8 cellular contexts compared by ENCODE assay signal in the genomic region with DNA sequence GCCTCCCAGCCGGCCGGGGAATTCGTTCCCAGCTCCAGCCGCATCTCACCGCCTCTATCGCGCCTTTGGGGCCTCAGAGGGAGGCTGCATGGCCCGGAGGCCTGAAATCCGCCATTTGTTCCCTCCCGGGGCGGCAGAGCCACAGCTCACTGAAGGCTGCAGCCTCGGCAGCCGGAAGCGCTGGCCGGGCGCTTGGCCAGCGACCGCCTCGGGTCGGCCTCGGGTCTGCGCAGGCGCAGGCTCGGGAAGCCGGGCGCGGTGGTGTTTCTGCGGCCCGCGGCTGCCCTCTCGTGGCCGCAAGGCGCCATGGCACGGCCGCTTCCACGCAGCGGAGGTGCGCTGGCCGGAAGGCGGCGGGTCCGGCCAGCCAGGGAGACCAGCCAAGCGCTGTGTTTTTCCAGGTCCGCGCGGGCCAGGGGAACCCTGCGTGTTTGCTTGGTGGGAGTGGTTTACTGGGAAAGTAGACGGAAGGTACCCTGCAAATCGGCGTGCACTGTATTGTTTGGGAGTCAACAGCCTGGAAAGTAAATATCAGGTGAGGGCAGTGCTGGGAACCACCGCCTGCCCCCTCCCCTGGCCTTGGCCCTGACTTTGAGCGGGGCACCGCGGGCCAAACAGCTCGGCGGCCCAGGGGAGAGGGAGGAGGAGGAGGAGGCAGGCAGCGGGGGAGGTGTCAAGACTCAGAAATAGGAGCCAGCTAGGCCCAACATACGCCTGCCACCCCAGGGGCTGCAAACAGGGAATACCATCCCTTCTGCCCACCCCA. TPM values are rescaled to one million over a fixed set of nuclear protein-coding genes. Genes with fewer than 3 reads are reported as not detected.
DNase-seq lines count a peak whose midpoint lies in the region; ATAC-seq and TF ChIP-seq lines count a peak whose summit lies in the region.

No MANE protein-coding gene starts in this region.

- no peaks in the 10 kb centered on the region for H3K9me3 ChIP-seq in H9 (ENCODE audit: control insufficient read depth, low read depth, low read length)

- peaks cover 9% of the 10 kb centered on the region for H3K23me2 ChIP-seq in H9 (ENCODE audit: insufficient read length, low read depth, low read length, poor library complexity, severe bottlenecking)

- peak overlapping the region; percentile 65 for H3K4me2 ChIP-seq in H9 (ENCODE audit: insufficient read depth, insufficient read length, low read length)

- no peak overlapping the region for H3K23ac ChIP-seq in H9 (ENCODE audit: insufficient read length, low read depth, low read length)

- ATAC-seq in omental fat pad (ENCODE audit: low FRiP score) = peak; percentile 81

- H3K14ac ChIP-seq in H9 (ENCODE audit: insufficient read depth, low read length) = peak overlapping the region; percentile 96

- no peaks in the 10 kb centered on the region for H4K20me1 ChIP-seq in H9 (ENCODE audit: control insufficient read depth, insufficient read depth, insufficient read length)

- WGBS in H9 (ENCODE audit: extremely low coverage, insufficient read length, low lambda C conversion rate) = no CpG with 5 or more reads among the region's 58 CpGs

- peak overlapping the region; percentile 17 for H3K9ac ChIP-seq in H9 (ENCODE audit: extremely low read depth, insufficient read length, low read length)

- H3K79me2 ChIP-seq in H9 (ENCODE audit: insufficient read depth, low read length) = no peaks in the 10 kb centered on the region

- peaks cover 78% of the 10 kb centered on the region for H3K27me3 Mint-ChIP-seq in H9 (ENCODE audit: low read depth)

- no peaks in the 10 kb centered on the region for H3K4me1 ChIP-seq in H9 (ENCODE audit: insufficient read depth, low read length)

- no peak overlapping the region for H2BK20ac ChIP-seq in H9 (ENCODE audit: low read depth, low read length, poor library complexity, severe bottlenecking)

- H3K79me1 ChIP-seq in H9 (ENCODE audit: insufficient read depth, low read depth, low read length, poor library complexity, severe bottlenecking) = no peaks in the 10 kb centered on the region

- DNase-seq in GM03348 (ENCODE audit: low spot score) (peak; percentile 99), H9 (peak; percentile 85), M059J (ENCODE audit: low read depth) (peak; percentile 85), SK-N-DZ (ENCODE audit: low spot score) (peak; percentile 74), germinal center (ENCODE audit: low spot score) (peak; percentile 93), omental fat pad (ENCODE audit: low spot score) (peak; percentile 87)
- DNase-seq in activated naive CD4-positive, alpha-beta T cell treated with anti-CD3 and anti-CD28 coated beads, Interleukin-2, amount 50 U/mL, for 16 hours = peak; percentile 82

- H3K27me3 ChIP-seq in H9 (ENCODE audit: insufficient read depth, low read length) = peaks cover 15% of the 10 kb centered on the region; the same call in 1 of the 2 replicates

- H3K56ac ChIP-seq in H9 (ENCODE audit: insufficient read length, low read depth, low read length) = no peak overlapping the region

- no peak overlapping the region for H2BK5ac ChIP-seq in H9 (ENCODE audit: insufficient read length, low read length)

- TF ChIP-seq CTCF in H9 (conservative IDR thresholded peaks at IDR 0.05) (peak; percentile 100), omental fat pad (IDR thresholded peaks at IDR 0.05) (peak in 2 of 3 donors; percentile 96 to 100)

- no peak overlapping the region for H2BK12ac ChIP-seq in H9 (ENCODE audit: insufficient read length, low read depth, low read length)

- H3K9me3 Mint-ChIP-seq in H9 = peaks cover 0 to 5% of the 10 kb centered on the region in 2 experiments; a peak in 1 of 5 replicates

- no peak overlapping the region for H2AK5ac ChIP-seq in H9 (ENCODE audit: insufficient read length, low read length)

- H4K91ac ChIP-seq in H9 (ENCODE audit: insufficient read length, low read depth, low read length) = no peak overlapping the region

- H3K18ac ChIP-seq in H9 (ENCODE audit: insufficient read length, low read depth, low read length) = peak overlapping the region; percentile 90

- no peak overlapping the region for H2BK15ac ChIP-seq in H9 (ENCODE audit: low read depth, low read length)

- H3K27ac ChIP-seq in H9 (ENCODE audit: insufficient read length, low read depth, low read length) (no peak overlapping the region), temporal lobe (ENCODE audit: low read depth, low read length) (peak overlapping the region; percentile 92)

- H3T11ph ChIP-seq in H9 (ENCODE audit: low read length) = no peak overlapping the region

- no peak overlapping the region for H4K5ac ChIP-seq in H9 (ENCODE audit: insufficient read length, low read depth, low read length)

- no peak overlapping the region for H2AFZ ChIP-seq in H9 (ENCODE audit: low read length)

- H3K4me1 Mint-ChIP-seq in H9 = peaks cover 17 to 21% of the 10 kb centered on the region in 2 experiments

- no peaks in the 10 kb centered on the region; a peak in 1 of 7 replicates for H3K36me3 Mint-ChIP-seq in H9 (ENCODE audit: insufficient read depth in 1 of 3, low read depth in 3 of 3)

- H3K27ac Mint-ChIP-seq in H9 = no peak overlapping the region

- H4K8ac ChIP-seq in H9 (replicated peaks; ENCODE audit: insufficient read length, low read depth, low read length) = no peak overlapping the region

- H3K4ac ChIP-seq in H9 (ENCODE audit: low read depth, low read length) = no peak overlapping the region

- peak overlapping the region; percentile 76 to 81 for H3K4me3 Mint-ChIP-seq in H9

- no peak overlapping the region for H2BK120ac ChIP-seq in H9 (ENCODE audit: low read depth, low read length, poor library complexity, severe bottlenecking)

RNA-seq across cellular contexts. Expression of a gene that starts 52.7 kb away (rescaled TPM):
- total RNA-seq in H9 (2021) (0.02 and 0.35 TPM in 2 replicates), omental fat pad (100 to 1,000 TPM in 1 of 4 donors, 10 to 100 TPM in 3; 52.6 to 123 (median 76.9) TPM), temporal lobe (3.4 TPM)
- 0.59 and 1.6 TPM in 2 replicates for total RNA-seq in M059J (2014; rRNA removed; shearing (Covaris generic))
- polyA plus RNA-seq in SK-N-DZ (2014; cell fraction: cytosol; rRNA removed) = not detected in 2 replicates
- 0.01 TPM in 1 of 2 replicates, not detected in the other for polyA plus RNA-seq in SK-N-DZ (2014; cell fraction: nucleus; rRNA removed)

Comparison
In these comparisons a context has a peak if more than half of its experiments do, and no peak if none do; other contexts are left out.
1. RNA of a gene that starts 52.7 kb away (total RNA-seq): 52.6 to 123 TPM in omental fat pad; 3.4 TPM in temporal lobe (single experiment), 0.59 to 1.6 TPM in M059J and 0.02 to 0.35 TPM in H9; every median in the first group is over 10 times any median in the second.
2. Peak in every context shown above with its lines, with median percentiles within 50 percentile points of each other: DNase-seq.